In the genomic region with DNA sequence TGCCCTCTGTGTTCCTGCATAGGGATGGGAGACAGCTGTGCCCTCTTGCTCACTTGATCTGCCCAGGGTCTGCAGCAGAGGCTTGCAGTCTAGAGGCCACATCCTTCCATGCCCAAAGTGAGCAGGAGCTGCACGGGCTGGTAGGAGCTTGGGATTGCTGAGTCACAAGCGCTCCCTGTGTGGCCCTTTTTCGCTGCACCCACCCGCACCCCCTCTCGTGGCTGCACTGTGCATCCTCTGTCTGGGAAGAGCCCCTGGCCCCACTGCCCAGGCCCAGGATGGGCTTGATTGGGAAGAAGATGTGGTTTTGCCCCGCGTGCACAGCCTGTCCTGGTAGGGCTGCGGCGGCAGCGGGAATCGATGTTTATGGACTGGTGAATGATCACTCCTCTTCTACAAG, we compare ENCODE assay signal across 22 cellular contexts.
DNase-seq lines count a peak whose midpoint lies in the region; ATAC-seq and TF ChIP-seq lines count a peak whose summit lies in the region.
"Had no signal": no experiment of that assay in that cellular context is flagged by ENCODE, and none has a peak within 500 bp of the region (broad histone marks: within the 10 kb centered on the region; RNA-seq: fewer than 3 reads in every experiment).

No MANE protein-coding gene starts in this region.

- in situ Hi-C loops in brain microvascular endothelial cell (cut with HindIII; ENCODE audit: low pct_ligation_motif_present, low sequenced_read_pairs) = no loop called here

- H3K4me3 ChIP-seq in AG04449 (ENCODE audit: low read depth, low read length) (no peak overlapping the region), brain microvascular endothelial cell (ENCODE audit: low read depth, low read length) (no peak overlapping the region), neuronal stem cell (ENCODE audit: low read length in 2 of 2) (no peak overlapping the region), lower leg skin (ENCODE audit: low read depth, poor library complexity, severe bottlenecking) (no peak overlapping the region), WERI-Rb-1 (ENCODE audit: low read depth, low read length) (no peak overlapping the region)

- H3K4me1 Mint-ChIP-seq in HFFc6 (ENCODE audit: low read depth) = peaks cover 22% of the 10 kb centered on the region

- no peak overlapping the region for H4K91ac ChIP-seq in neuronal stem cell (ENCODE audit: low read depth, low read length, poor library complexity)

- no peaks in the 10 kb centered on the region for H3K36me3 ChIP-seq in brain microvascular endothelial cell (replicated peaks)
- no peaks in the 10 kb centered on the region for H3K36me3 ChIP-seq in neuronal stem cell (replicated peaks in 1 of 2; ENCODE audit: control insufficient read depth in 2 of 2, insufficient read depth in 2 of 2, low read length in 2 of 2)
- peaks cover 74% of the 10 kb centered on the region for H3K36me3 ChIP-seq in WERI-Rb-1

- intact Hi-C loops in lower leg skin (cut with DNase I; ENCODE audit: low total_unique reads) = no loop called here

- H3K36me3 Mint-ChIP-seq in HFFc6 (ENCODE audit: low read depth) = no peaks in the 10 kb centered on the region
- H3K36me3 Mint-ChIP-seq: CD8-positive, alpha-beta memory T cell had no signal

- peak overlapping the region; percentile 67 for H3K9ac ChIP-seq in neuronal stem cell (ENCODE audit: low read depth, low read length, poor library complexity)
- H3K9ac ChIP-seq: KMS-11 had no signal

- H3K27me3 ChIP-seq in brain microvascular endothelial cell (replicated peaks) = no peaks in the 10 kb centered on the region
- H3K27me3 ChIP-seq in neuronal stem cell (ENCODE audit: control insufficient read depth in 3 of 3, insufficient read depth in 3 of 3, low read depth in 1 of 3, low read length in 3 of 3) = no peaks in the 10 kb centered on the region
- H3K27me3 ChIP-seq in WERI-Rb-1 (ENCODE audit: insufficient read depth, low read depth, severe bottlenecking) = no peaks in the 10 kb centered on the region

- no peak for DNase-seq in AG04449 (ENCODE audit: low read depth, low spot score)
- no peak for DNase-seq in HFFc6
- DNase-seq in brain microvascular endothelial cell = no peak
- DNase-seq in neuronal stem cell (ENCODE audit: low spot score) = no peak
- no peak for DNase-seq in lower leg skin (ENCODE audit: low spot score in 2 of 2)
- DNase-seq in WERI-Rb-1 = no peak
- DNase-seq: 8988T; Calu3; CD8-positive, alpha-beta memory T cell; DMS153; H7; NCI-H1105; NCI-H146; NCI-H2029; NCI-H2171 treated with DMSO at 0.1 percent for 48 hours; NCI-H446; NCI-H526; OCI-M1 had no signal

- no peak overlapping the region for H2BK12ac ChIP-seq in neuronal stem cell (ENCODE audit: low read length)

- H3K4ac ChIP-seq in neuronal stem cell (ENCODE audit: low read length) = no peak overlapping the region

- H3K27ac Mint-ChIP-seq in HFFc6 = no peak overlapping the region
- H3K27ac Mint-ChIP-seq: CD8-positive, alpha-beta memory T cell had no signal

- CTCF ChIA-PET in AG04449 (lab: Yijun Ruan, JAX) = interaction anchor here (1.1 kb wide), 2 partner anchors 17 to 135 kb away, joined by 3 to 8 read pairs; no protein-coding TSS in a partner anchor

- H2BK15ac ChIP-seq in neuronal stem cell (ENCODE audit: low read length) = no peak overlapping the region

- no peak overlapping the region for H3K4me3 Mint-ChIP-seq in HFFc6
- H3K4me3 Mint-ChIP-seq: CD8-positive, alpha-beta memory T cell had no signal

- peak overlapping the region; percentile 27 for H3K18ac ChIP-seq in neuronal stem cell (ENCODE audit: low read length)

- H3K14ac ChIP-seq in neuronal stem cell (ENCODE audit: low read length) = no peak overlapping the region

- H3K27ac ChIP-seq in brain microvascular endothelial cell (no peak overlapping the region), neuronal stem cell (replicated peaks; ENCODE audit: low read length) (no peak overlapping the region), WERI-Rb-1 (no peak overlapping the region)
- H3K27ac ChIP-seq: C4-2B, KMS-11 had no signal

- H3K4me1 ChIP-seq in neuronal stem cell (ENCODE audit: control insufficient read depth in 2 of 2, insufficient read depth in 1 of 2, low read depth in 1 of 2, low read length in 2 of 2) = peaks cover 8 to 9% of the 10 kb centered on the region in 2 donors

- no peak for ATAC-seq in GM21367 (IDR thresholded peaks at IDR 0.05; ENCODE audit: unreplicated experiment)
- ATAC-seq: Right ventricle myocardium inferior had no signal

- H2AK5ac ChIP-seq in neuronal stem cell (ENCODE audit: low read depth, low read length) = peak overlapping the region; percentile 29

- no peak overlapping the region for H2BK120ac ChIP-seq in neuronal stem cell (ENCODE audit: low read depth, low read length)

- H2BK5ac ChIP-seq in neuronal stem cell (ENCODE audit: low read length) = no peak overlapping the region

- peaks cover 12% of the 10 kb centered on the region for H3K27me3 Mint-ChIP-seq in HFFc6 (ENCODE audit: insufficient read depth)

- no CpG with 5 or more reads among the region's 11 CpGs for WGBS in neuronal stem cell (ENCODE audit: extremely low coverage in 2 of 2, insufficient read length in 2 of 2, insufficient replicate concordance in 1 of 2), 2 donors
- 79 to 86% methylated on average over 11 of the region's 11 CpGs for WGBS in lower leg skin, 2 donors

- H3K23ac ChIP-seq in neuronal stem cell (ENCODE audit: low read depth, low read length, poor library complexity) = peak overlapping the region; percentile 3

- H3K9me3 ChIP-seq in neuronal stem cell (replicated peaks in 1 of 2; ENCODE audit: control insufficient read depth in 2 of 2, insufficient read depth in 1 of 2, low read depth in 1 of 2, low read length in 2 of 2) (no peaks in the 10 kb centered on the region), WERI-Rb-1 (ENCODE audit: severe bottlenecking) (no peaks in the 10 kb centered on the region)

- no peak for TF ChIP-seq POLR2A in lower leg skin (IDR thresholded peaks at IDR 0.05)

- H4K8ac ChIP-seq in neuronal stem cell (ENCODE audit: low read depth, low read length) = no peak overlapping the region

- TF ChIP-seq CTCF in AG04449 (IDR thresholded peaks at IDR 0.05; ENCODE audit: insufficient read depth, low read length, missing control alignments) (peak; percentile 22), HFFc6 (IDR thresholded peaks at IDR 0.05) (0 out of 2 replicates have a peak, but pooled peaks have one; percentile 11), brain microvascular endothelial cell (IDR thresholded peaks at IDR 0.05; ENCODE audit: low read depth, low read length, missing control alignments) (peak; percentile 42), lower leg skin (IDR thresholded peaks at IDR 0.05) (no peak), WERI-Rb-1 (IDR thresholded peaks at IDR 0.05; ENCODE audit: low read depth, low read length) (no peak)

- H3K4me2 ChIP-seq in neuronal stem cell (ENCODE audit: insufficient read depth, low read length, poor library complexity, severe bottlenecking) = no peak overlapping the region
- H3K4me2 ChIP-seq: KMS-11 had no signal

- no peaks in the 10 kb centered on the region for H3K79me1 ChIP-seq in neuronal stem cell (ENCODE audit: low read depth, low read length)

- POLR2A ChIA-PET in AG04449 (lab: Yijun Ruan, JAX) = no interaction called here

- no peaks in the 10 kb centered on the region for H3K9me3 Mint-ChIP-seq in HFFc6
- H3K9me3 Mint-ChIP-seq: CD8-positive, alpha-beta memory T cell had no signal

- no peak overlapping the region for H2AFZ ChIP-seq in neuronal stem cell (ENCODE audit: low read length)

Comparison
In these comparisons a context has a peak if more than half of its experiments do, and no peak if none do; other contexts are left out.
1. CTCF ChIP-seq: peak in AG04449 (single experiment), HFFc6 (single experiment) and brain microvascular endothelial cell (single experiment); none in lower leg skin (0 of 3) and WERI-Rb-1 (single experiment).